8 cellular contexts compared by ENCODE assay signal in genomic region chr3:51388286-51389029, GRCh38. TPM values are rescaled to one million over a fixed set of nuclear protein-coding genes. Genes with fewer than 3 reads are reported as not detected.
A peak's percentile ranks its signal among the peaks of the same experiment; 100 is the strongest.
DNase-seq lines count a peak whose midpoint lies in the region; ATAC-seq and TF ChIP-seq lines count a peak whose summit lies in the region.

No MANE protein-coding gene starts in this region.

- H3K36me3 Mint-ChIP-seq in brain: peaks cover 43% of the 10 kb centered on the region
- H3K36me3 Mint-ChIP-seq in naive thymus-derived CD4-positive, alpha-beta T cell: peaks cover 0 to 40% (median 14%) of the 10 kb centered on the region in 5 donors

- H3K27me3 ChIP-seq in naive thymus-derived CD4-positive, alpha-beta T cell (ENCODE audit: control insufficient read depth in 2 of 2, insufficient read depth in 2 of 2, low read length in 2 of 2): no peaks in the 10 kb centered on the region

- POLR2A ChIA-PET in naive thymus-derived CD4-positive, alpha-beta T cell (lab: Charles Lee): interaction anchor here (0.5 to 3.6 kb wide), 9 partner anchors 15 to 1151 kb away, joined by 3 to 16 read pairs (median 4); partner anchors contain the start of genes DCAF1, HEMK1 and MAPKAPK3

- ATAC-seq in naive thymus-derived CD4-positive, alpha-beta T cell: no peak

- H3K27me3 Mint-ChIP-seq in brain: peaks cover 7% of the 10 kb centered on the region
- no peaks in the 10 kb centered on the region for H3K27me3 Mint-ChIP-seq in naive thymus-derived CD4-positive, alpha-beta T cell

- H3K27ac ChIP-seq in naive thymus-derived CD4-positive, alpha-beta T cell (ENCODE audit: low read depth, low read length): no peak overlapping the region

- TF ChIP-seq CTCF in LNCaP clone FGC (IDR thresholded peaks at IDR 0.05; ENCODE audit: control insufficient read depth, extremely low read depth, insufficient read depth): peak; percentile 75
- no peak for TF ChIP-seq CTCF in brain (conservative IDR thresholded peaks at IDR 0.05)

- no peaks in the 10 kb centered on the region for H3K9me3 ChIP-seq in naive thymus-derived CD4-positive, alpha-beta T cell (ENCODE audit: control insufficient read depth in 2 of 3, low read length in 3 of 3)

- H3K27ac Mint-ChIP-seq in brain: peak overlapping the region; percentile 17 to 90 (median 60)
- peak overlapping the region in 6 of 9 donors; percentile 25 to 83 (median 58) for H3K27ac Mint-ChIP-seq in naive thymus-derived CD4-positive, alpha-beta T cell

- CTCF ChIA-PET in naive thymus-derived CD4-positive, alpha-beta T cell (lab: Charles Lee): interaction anchor here (0.5 to 2.0 kb wide), 13 partner anchors 9 to 1610 kb away, joined by 3 to 13 read pairs (median 4); partner anchors contain the start of gene MAPKAPK3

- peak overlapping the region; percentile 48 to 99 (median 69) for H3K4me3 Mint-ChIP-seq in brain
- peak overlapping the region in 3 of 10 donors; percentile 17 to 61 (median 27) for H3K4me3 Mint-ChIP-seq in naive thymus-derived CD4-positive, alpha-beta T cell

- DNase-seq in EH (ENCODE audit: low read depth) (peak; percentile 27), LNCaP clone FGC (ENCODE audit: low read depth) (peak; percentile 88), germinal center (ENCODE audit: low spot score) (no peak), retina (no peak), cortex of kidney (lab: John Stamatoyannopoulos, UW) (no peak)
- DNase-seq in naive thymus-derived CD4-positive, alpha-beta T cell: no peak
- DNase-seq in effector CD8-positive, alpha-beta T cell (lab: John Stamatoyannopoulos, UW): no peak

- H3K9me3 Mint-ChIP-seq in brain: peaks cover 0 to 17% (median 0%) of the 10 kb centered on the region in 5 experiments
- H3K9me3 Mint-ChIP-seq in naive thymus-derived CD4-positive, alpha-beta T cell: peaks cover 0 to 4% (median 0%) of the 10 kb centered on the region in 11 donors

- H3K36me3 ChIP-seq in naive thymus-derived CD4-positive, alpha-beta T cell (ENCODE audit: control insufficient read depth in 2 of 3, insufficient read depth in 3 of 3, low read length in 3 of 3): peaks cover under 1 to 36% (median 9%) of the 10 kb centered on the region in 3 experiments

- H3K4me1 ChIP-seq in naive thymus-derived CD4-positive, alpha-beta T cell (ENCODE audit: control insufficient read depth in 2 of 2, insufficient read depth in 2 of 2, low read length in 2 of 2): peaks cover 43 to 55% of the 10 kb centered on the region in 2 donors

- H3K4me1 Mint-ChIP-seq in brain: peaks cover 68% of the 10 kb centered on the region
- peaks cover 35 to 66% (median 58%) of the 10 kb centered on the region in 7 donors for H3K4me1 Mint-ChIP-seq in naive thymus-derived CD4-positive, alpha-beta T cell

- H3K4me3 ChIP-seq in LNCaP clone FGC (ENCODE audit: low read depth, low read length): peak overlapping the region; percentile 30
- no peak overlapping the region for H3K4me3 ChIP-seq in naive thymus-derived CD4-positive, alpha-beta T cell (ENCODE audit: low read length)

- intact Hi-C loops in naive thymus-derived CD4-positive, alpha-beta T cell (cut with micrococcal nuclease): loop anchor here (1.0 to 10.0 kb wide), 8 partner anchors 46 to 1956 kb away; partner anchors contain the start of genes DCP1A (in 1 of the 2), GNAI2 (in 1 of the 2) and SFMBT1 (in 1 of the 2)

RNA-seq across cellular contexts. Expression of gene RBM15B, which starts 2.6 kb away (rescaled TPM):
- polyA plus RNA-seq in brain (ENCODE audit: insufficient read depth, low read depth, low replicate concordance): 25.2 TPM
- total RNA-seq in naive thymus-derived CD4-positive, alpha-beta T cell: 10 to 100 TPM; 29.9 to 40.6 (median 31.3) TPM
- polyA plus RNA-seq in naive thymus-derived CD4-positive, alpha-beta T cell: 10 to 100 TPM; 12.8 to 22.8 TPM

RNA-seq across cellular contexts. Expression of gene MANF, which starts 3.4 kb away (rescaled TPM):
- polyA plus RNA-seq in brain (ENCODE audit: insufficient read depth, low read depth, low replicate concordance): 60.3 TPM
- total RNA-seq in naive thymus-derived CD4-positive, alpha-beta T cell: 100 to 1,000 TPM in 1 of 5 experiments, 10 to 100 TPM in 4; 28.2 to 182 (median 68.0) TPM
- 10 to 100 TPM; 40.9 to 48.4 TPM for polyA plus RNA-seq in naive thymus-derived CD4-positive, alpha-beta T cell

Comparison
In these comparisons a context has a peak if more than half of its experiments do, and no peak if none do; other contexts are left out.
1. DNase-seq: peak in EH (single experiment) and LNCaP clone FGC (single experiment); none in naive thymus-derived CD4-positive, alpha-beta T cell (0 of 9), germinal center (single experiment), retina (single experiment), cortex of kidney (single experiment) and effector CD8-positive, alpha-beta T cell (single experiment).